ENCODE assay signal across 30 cellular contexts in the genomic region with DNA sequence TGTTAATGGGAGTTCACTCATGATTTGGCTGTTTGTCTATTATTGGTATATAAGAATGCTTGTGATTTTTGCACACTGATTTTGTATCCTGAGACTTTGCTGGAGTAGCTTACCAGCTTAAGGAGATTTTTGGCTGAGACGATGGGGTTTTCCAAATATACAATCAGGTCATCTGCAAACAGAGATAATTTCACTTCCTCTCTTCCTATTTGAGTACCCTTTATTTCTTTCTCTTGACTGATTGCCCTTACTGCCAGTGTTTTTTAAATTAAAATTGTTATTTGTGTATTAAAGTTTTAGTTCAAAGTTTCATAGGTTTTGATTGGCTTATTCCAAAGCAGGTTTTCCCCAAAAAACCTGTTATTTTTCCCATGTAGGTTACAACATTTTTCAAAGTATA.
"Had no signal": no experiment of that assay in that cellular context is flagged by ENCODE, and none has a peak within 500 bp of the region (broad histone marks: within the 10 kb centered on the region; RNA-seq: fewer than 3 reads in every experiment).

No MANE protein-coding gene starts in this region.

- H3K4me3 ChIP-seq: Peyer's patch, SJSA1 had no signal

- H3K9me3 ChIP-seq: Peyer's patch, SJSA1, SK-N-SH had no signal

- H3K27me3 ChIP-seq: Peyer's patch had no signal

- H3K4me1 ChIP-seq: Peyer's patch, SJSA1 had no signal

- H3K27ac ChIP-seq: KMS-11, Peyer's patch, SJSA1 had no signal

- H3K4me2 ChIP-seq: KMS-11, SK-N-SH had no signal

- H3K36me3 ChIP-seq: Peyer's patch, SJSA1 had no signal

- DNase-seq: Karpas-422, MM.1S, MV-4-11, NCI-H1092, NCI-H1105, NCI-H1417 treated with DMSO at 0.1 percent for 48 hours, NCI-H1436 treated with DMSO at 0.1 percent for 48 hours, NCI-H1694 treated with DMSO at 0.1 percent for 48 hours, NCI-H187 treated with DMSO at 0.1 percent for 48 hours, NCI-H2029, NCI-H2081, NCI-H2171 treated with DMSO at 0.1 percent for 48 hours, NCI-H2227 treated with DMSO at 0.1 percent for 48 hours, NCI-H345, NCI-H446, NCI-H510A treated with DMSO at 0.1 percent for 48 hours, NCI-H524 treated with DMSO at 0.1 percent for 48 hours, NCI-H526 treated with DMSO at 0.1 percent for 48 hours, NCI-H748 treated with DMSO at 0.1 percent for 48 hours, NCI-H82, OCI-M1, PC-3, Peyer's patch, Right ventricle myocardium superior, RPMI8226, SHP77 treated with DMSO at 0.1 percent for 48 hours, SK-N-SH, SW 1271 had no signal

- H3K9ac ChIP-seq: KMS-11, SK-N-SH had no signal
